ENCODE assay signal across 1 cellular context in the genomic region with DNA sequence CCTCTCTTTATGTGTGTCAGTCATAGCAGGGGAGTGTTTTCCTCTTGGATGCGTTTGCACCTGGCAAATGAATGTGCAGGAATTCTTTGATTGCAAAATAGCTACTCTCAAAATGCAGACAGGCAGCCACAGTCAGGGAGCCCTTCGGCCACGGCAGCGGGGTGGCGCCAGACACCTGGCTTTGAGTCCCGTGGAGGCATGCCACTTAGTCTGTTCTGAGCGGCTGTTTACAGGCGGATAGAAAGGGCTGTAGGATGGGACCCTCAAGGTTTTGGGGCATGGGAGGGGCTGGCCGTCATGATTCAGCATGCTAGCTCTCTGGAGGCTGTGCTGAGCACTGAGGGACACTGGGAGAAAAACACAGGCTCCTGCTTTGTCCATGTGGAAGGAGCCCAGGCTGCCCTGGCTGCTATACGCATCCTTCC.
A peak's percentile ranks its signal among the peaks of the same experiment; 100 is the strongest.
TF ChIP-seq lines count a peak whose summit lies in the region.

No MANE protein-coding gene starts in this region.

TF ChIP-seq in H1, 55 proteins besides CTCF, POLR2A, EP300 and RAD21:
- TF ChIP-seq KDM1A (IDR thresholded peaks at IDR 0.05; ENCODE audit: borderline replicate concordance, low read length) (no peak), TEAD4 (IDR thresholded peaks at IDR 0.05; ENCODE audit: low read depth, low read length) (0 out of 2 replicates have a peak, but pooled peaks have one; percentile 33), CEBPB (IDR thresholded peaks at IDR 0.05; ENCODE audit: low read depth, low read length) (peak; percentile 85), POU5F1 (IDR thresholded peaks at IDR 0.05; ENCODE audit: low read depth, low read length) (no peak), ZNF274 (IDR thresholded peaks at IDR 0.05; ENCODE audit: borderline replicate concordance, extremely low read depth, low read length) (no peak), KDM4A (IDR thresholded peaks at IDR 0.05; ENCODE audit: low read depth, low read length, severe bottlenecking) (no peak), BACH1 (IDR thresholded peaks at IDR 0.05; ENCODE audit: low read length) (peak; percentile 36; the same call in 1 of the 2 replicates), RNF2 (IDR thresholded peaks at IDR 0.05; ENCODE audit: borderline replicate concordance, low read depth, low read length, missing control alignments, poor library complexity, severe bottlenecking) (no peak), SAP30 (IDR thresholded peaks at IDR 0.05; ENCODE audit: insufficient read depth, insufficient replicate concordance, low read length) (no peak), SIN3A (conservative IDR thresholded peaks at IDR 0.05 in 1 of 2, IDR thresholded peaks at IDR 0.05 in 1 of 2; ENCODE audit: low read depth in 1 of 2, low read length in 2 of 2) (no peak)
- TF ChIP-seq, protein P1, sequence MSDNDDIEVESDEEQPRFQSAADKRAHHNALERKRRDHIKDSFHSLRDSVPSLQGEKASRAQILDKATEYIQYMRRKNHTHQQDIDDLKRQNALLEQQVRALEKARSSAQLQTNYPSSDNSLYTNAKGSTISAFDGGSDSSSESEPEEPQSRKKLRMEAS (IDR thresholded peaks at IDR 0.05) = 0 out of 2 replicates have a peak, but pooled peaks have one; percentile 22
